Comparison of ENCODE assay signal across 22 cellular contexts in the genomic region with DNA sequence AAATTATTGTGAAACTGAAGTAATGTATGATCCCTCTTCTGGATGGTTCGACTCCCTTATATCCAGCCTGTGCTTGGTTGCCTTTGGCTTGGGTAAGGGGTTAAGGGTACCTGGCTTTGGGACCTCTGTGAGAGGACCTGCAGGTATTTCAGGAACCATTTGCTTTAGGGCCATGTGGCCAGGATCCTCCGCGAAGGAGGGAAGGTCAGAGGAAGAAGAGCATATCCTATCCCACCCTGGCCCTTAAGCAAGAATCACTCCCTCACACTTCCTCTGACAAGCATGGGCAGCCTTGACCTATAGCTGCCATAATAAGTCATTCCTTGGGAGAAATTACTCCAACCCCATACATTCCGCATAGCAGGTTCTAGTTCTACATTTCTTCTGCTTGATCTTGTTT. TPM values are rescaled to one million over a fixed set of nuclear protein-coding genes. Genes with fewer than 3 reads are reported as not detected.
A peak's percentile ranks its signal among the peaks of the same experiment; 100 is the strongest.
DNase-seq lines count a peak whose midpoint lies in the region; ATAC-seq and TF ChIP-seq lines count a peak whose summit lies in the region.
"Had no signal": no experiment of that assay in that cellular context is flagged by ENCODE, and none has a peak within 500 bp of the region (broad histone marks: within the 10 kb centered on the region; RNA-seq: fewer than 3 reads in every experiment).

No MANE protein-coding gene starts in this region.

- H3K9me3 Mint-ChIP-seq in neural crest cell, result no peaks in the 10 kb centered on the region
- no peaks in the 10 kb centered on the region for H3K9me3 Mint-ChIP-seq in activated CD8-positive, alpha-beta T cell treated with anti-CD3 and anti-CD28 coated beads for 36 hours
- H3K9me3 Mint-ChIP-seq: natural killer cell treated with Interleukin-12 subunit alpha and Interleukin-12 subunit beta and Interleukin-15 and Interleukin-18, amount 100 ng/mL, for 72 hours; T-helper 2 cell treated with Interferon-gamma antibody and Interleukin-4, amounts not matched to agents 5 μg/mL and 100 μg/mL, for 36 hours had no signal

- DNase-seq in SKM-1 (lab: John Stamatoyannopoulos, UW; ENCODE audit: unreplicated experiment) (peak; percentile 13), SKM-1 treated with dmso at 0.1 percent for 144 hours (lab: John Stamatoyannopoulos, UW; ENCODE audit: unreplicated experiment) (no peak), caudate nucleus (lab: John Stamatoyannopoulos, UW) (no peak), neural crest cell (ENCODE audit: low read depth, low spot score) (no peak), upper lobe of right lung (no peak), DMS53 (lab: John Stamatoyannopoulos, UW) (no peak), GM13977 (ENCODE audit: low spot score) (no peak)
- no peak for DNase-seq in activated CD8-positive, alpha-beta T cell treated with anti-CD3 and anti-CD28 coated beads for 36 hours
- DNase-seq: 8988T; activated effector memory CD4-positive, alpha-beta T cell treated with Interleukin-2 at 50 U/mL for 16 hours; amygdala; C1 segment of cervical spinal cord; cerebellar nuclear complex; Karpas-422; NCI-H1694; NCI-H446 treated with DMSO at 0.1 percent for 48 hours; Right ventricle myocardium superior had no signal

- peaks cover 7% of the 10 kb centered on the region for H3K4me1 Mint-ChIP-seq in neural crest cell
- H3K4me1 Mint-ChIP-seq in activated CD8-positive, alpha-beta T cell treated with anti-CD3 and anti-CD28 coated beads for 36 hours (ENCODE audit: low read depth), result no peaks in the 10 kb centered on the region

- no peaks in the 10 kb centered on the region for H3K27me3 ChIP-seq in upper lobe of right lung

- H3K9me3 ChIP-seq in upper lobe of right lung, result no peaks in the 10 kb centered on the region

- H3K36me3 ChIP-seq in upper lobe of right lung, result no peaks in the 10 kb centered on the region

- H3K27ac ChIP-seq in caudate nucleus (ENCODE audit: low read depth, low read length) (peak overlapping the region; percentile 15), upper lobe of right lung (peak overlapping the region; percentile 69)

- H3K27ac Mint-ChIP-seq in neural crest cell (ENCODE audit: unreplicated experiment), result peak overlapping the region; percentile 15
- no peak overlapping the region for H3K27ac Mint-ChIP-seq in activated CD8-positive, alpha-beta T cell treated with anti-CD3 and anti-CD28 coated beads for 36 hours
- H3K27ac Mint-ChIP-seq: T-helper 2 cell treated with Interferon-gamma antibody and Interleukin-4, amounts not matched to agents 5 μg/mL and 100 μg/mL, for 36 hours had no signal

- intact Hi-C loops in upper lobe of right lung (cut with DNase I), result no loop called here
- intact Hi-C loops in activated CD8-positive, alpha-beta T cell treated with anti-CD3 and anti-CD28 coated beads for 36 hours (cut with micrococcal nuclease), result no loop called here

- peaks cover 39% of the 10 kb centered on the region for H3K4me1 ChIP-seq in upper lobe of right lung

- CTCF ChIA-PET in activated CD8-positive, alpha-beta T cell treated with anti-CD3 and anti-CD28 coated beads for 36 hours (lab: Charles Lee), result no interaction called here

- POLR2A ChIA-PET in activated CD8-positive, alpha-beta T cell treated with anti-CD3 and anti-CD28 coated beads for 36 hours (lab: Charles Lee), result no interaction called here

- in situ Hi-C loops in GM13977 (cut with MboI; ENCODE audit: low pct_unique_long_range_greater_than_20kb, low sequenced_read_pairs, unreplicated experiment), result no loop called here

- H3K27me3 Mint-ChIP-seq in neural crest cell (ENCODE audit: low read depth), result no peaks in the 10 kb centered on the region
- peaks cover 4% of the 10 kb centered on the region for H3K27me3 Mint-ChIP-seq in activated CD8-positive, alpha-beta T cell treated with anti-CD3 and anti-CD28 coated beads for 36 hours

- no peak overlapping the region for H3K4me3 ChIP-seq in upper lobe of right lung
- H3K4me3 ChIP-seq: lung had no signal

- ATAC-seq in upper lobe of right lung, result peak; percentile 2
- no peak for ATAC-seq in activated CD8-positive, alpha-beta T cell treated with anti-CD3 and anti-CD28 coated beads for 36 hours
- ATAC-seq: activated CD4-positive, CD25-positive, alpha-beta regulatory T cell treated with anti-CD3 and anti-CD28 coated beads, Interleukin-2, amount 50 U/mL, for 24 hours; natural killer cell treated with Interleukin-12 subunit alpha and Interleukin-12 subunit beta and Interleukin-15 and Interleukin-18, amount 100 ng/mL, for 72 hours had no signal

- H3K4me3 Mint-ChIP-seq in neural crest cell, result no peak overlapping the region
- H3K4me3 Mint-ChIP-seq in activated CD8-positive, alpha-beta T cell treated with anti-CD3 and anti-CD28 coated beads for 36 hours, result no peak overlapping the region
- H3K4me3 Mint-ChIP-seq: natural killer cell treated with Interleukin-12 subunit alpha and Interleukin-12 subunit beta and Interleukin-15 and Interleukin-18, amount 100 ng/mL, for 72 hours; T-helper 2 cell treated with Interferon-gamma antibody and Interleukin-4, amounts not matched to agents 5 μg/mL and 100 μg/mL, for 36 hours had no signal

- TF ChIP-seq CTCF in neural crest cell (conservative IDR thresholded peaks at IDR 0.05) (no peak), upper lobe of right lung (IDR thresholded peaks at IDR 0.05) (no peak), GM13977 (IDR thresholded peaks at IDR 0.05; ENCODE audit: extremely low read depth, insufficient read depth, missing control alignments) (no peak)
- no peak for TF ChIP-seq CTCF in activated CD8-positive, alpha-beta T cell treated with anti-CD3 and anti-CD28 coated beads for 36 hours (IDR thresholded peaks at IDR 0.05)

- H3K36me3 Mint-ChIP-seq in neural crest cell (ENCODE audit: low read depth), result no peaks in the 10 kb centered on the region
- no peaks in the 10 kb centered on the region for H3K36me3 Mint-ChIP-seq in activated CD8-positive, alpha-beta T cell treated with anti-CD3 and anti-CD28 coated beads for 36 hours (ENCODE audit: low read depth)
- H3K36me3 Mint-ChIP-seq: natural killer cell treated with Interleukin-12 subunit alpha and Interleukin-12 subunit beta and Interleukin-15 and Interleukin-18, amount 100 ng/mL, for 72 hours had no signal

RNA-seq across cellular contexts. Expression of gene TXNDC2, which starts 59.1 kb away (rescaled TPM):
- total RNA-seq in neural crest cell (not detected in 2 replicates), upper lobe of right lung (0.55 TPM)
- total RNA-seq in activated CD8-positive, alpha-beta T cell treated with anti-CD3 and anti-CD28 coated beads for 36 hours, result not detected
- total RNA-seq: endothelial cell of umbilical vein; natural killer cell treated with Interleukin-12 subunit alpha and Interleukin-12 subunit beta and Interleukin-15 and Interleukin-18, amount 100 ng/mL, for 72 hours; Right ventricle myocardium superior had no signal
